In genomic region chr20:35601990-35602389, GRCh38 we compare ENCODE assay signal across 9 cellular contexts. TPM values are rescaled to one million over a fixed set of nuclear protein-coding genes. Genes with fewer than 3 reads are reported as not detected.
A peak's percentile ranks its signal among the peaks of the same experiment; 100 is the strongest.
DNase-seq lines count a peak whose midpoint lies in the region; ATAC-seq and TF ChIP-seq lines count a peak whose summit lies in the region.
"Had no signal": no experiment of that assay in that cellular context is flagged by ENCODE, and none has a peak within 500 bp of the region (broad histone marks: within the 10 kb centered on the region; RNA-seq: fewer than 3 reads in every experiment).

No MANE protein-coding gene starts in this region.

- no peaks in the 10 kb centered on the region for H3K9me3 ChIP-seq in esophagus (ENCODE audit: control insufficient read depth in 2 of 2, insufficient read depth in 1 of 2, low read depth in 1 of 2, low read length in 1 of 2)
- H3K9me3 ChIP-seq in neutrophil, result no peaks in the 10 kb centered on the region
- no peaks in the 10 kb centered on the region for H3K9me3 ChIP-seq in thyroid gland

- no peak for ATAC-seq in HG03442 (IDR thresholded peaks at IDR 0.05; ENCODE audit: unreplicated experiment)

- peak overlapping the region; percentile 28 for H3K4me3 ChIP-seq in AG09309 (ENCODE audit: control insufficient read depth, low read depth, low read length)
- peak overlapping the region; percentile 32 to 47 for H3K4me3 ChIP-seq in esophagus (ENCODE audit: low read depth in 1 of 2, low read length in 2 of 2)
- peak overlapping the region; percentile 57 to 60 for H3K4me3 ChIP-seq in neutrophil (ENCODE audit: low read depth in 1 of 2, low read length in 1 of 2)
- peak overlapping the region in 1 of 3 donors; percentile 34 for H3K4me3 ChIP-seq in thyroid gland (replicated peaks in 1 of 3)

- intact Hi-C loops in thyroid gland (cut with DNase I), result no loop called here

- DNase-seq in AG09309 (ENCODE audit: low read depth) (no peak), inferior parietal cortex (ENCODE audit: extremely low spot score) (no peak), erythroblast (lab: John Stamatoyannopoulos, UW) (no peak), thyroid gland (no peak)
- DNase-seq: WERI-Rb-1 had no signal

- no peak overlapping the region for H3K27ac ChIP-seq in esophagus (ENCODE audit: low read depth in 2 of 2, low read length in 1 of 2)
- H3K27ac ChIP-seq in neutrophil, result no peak overlapping the region
- no peak overlapping the region for H3K27ac ChIP-seq in thyroid gland
- H3K27ac ChIP-seq: WERI-Rb-1 had no signal

- H3K4me3 Mint-ChIP-seq in IgD-negative memory B cell, result peak overlapping the region in 3 of 4 donors; percentile 41 to 52 (median 45)

- WGBS in esophagus, 2 donors, result 31 to 32% methylated on average over 28 to 30 of the region's 30 CpGs
- 28 to 35% methylated on average over 8 to 19 of the region's 30 CpGs for WGBS in thyroid gland, 2 donors

- H3K36me3 ChIP-seq in esophagus (ENCODE audit: control insufficient read depth in 2 of 2, insufficient read depth in 2 of 2, low read length in 1 of 2), result no peaks in the 10 kb centered on the region
- no peaks in the 10 kb centered on the region for H3K36me3 ChIP-seq in neutrophil
- no peaks in the 10 kb centered on the region for H3K36me3 ChIP-seq in thyroid gland
- H3K36me3 ChIP-seq: WERI-Rb-1 had no signal

- H3K9me3 Mint-ChIP-seq in IgD-negative memory B cell, result no peaks in the 10 kb centered on the region

- TF ChIP-seq CTCF in AG09309 (IDR thresholded peaks at IDR 0.05; ENCODE audit: control insufficient read depth, insufficient read depth, low read depth, low read length, missing control alignments), result no peak
- no peak for TF ChIP-seq CTCF in neutrophil (IDR thresholded peaks at IDR 0.05)
- no peak for TF ChIP-seq CTCF in thyroid gland (IDR thresholded peaks at IDR 0.05)

- H3K27me3 ChIP-seq in esophagus (ENCODE audit: control insufficient read depth in 1 of 2, insufficient read depth in 2 of 2, low read length in 2 of 2) (peaks cover 0 to 6% of the 10 kb centered on the region in 2 donors), neutrophil (peaks cover 63% of the 10 kb centered on the region), thyroid gland (no peaks in the 10 kb centered on the region)

- TF ChIP-seq POLR2A in erythroblast (IDR thresholded peaks at IDR 0.05; ENCODE audit: low read length), result no peak
- no peak for TF ChIP-seq POLR2A in thyroid gland (IDR thresholded peaks at IDR 0.05)

- H3K4me1 ChIP-seq in esophagus (ENCODE audit: control insufficient read depth in 2 of 2, insufficient read depth in 2 of 2, low read length in 1 of 2), result peaks cover 3 to 12% of the 10 kb centered on the region in 2 donors
- peaks cover 16 to 17% of the 10 kb centered on the region in 2 experiments for H3K4me1 ChIP-seq in neutrophil (ENCODE audit: control insufficient read depth in 1 of 2, insufficient read depth in 1 of 2, low read depth in 1 of 2, low read length in 1 of 2)
- H3K4me1 ChIP-seq in thyroid gland, result peaks cover 16 to 18% of the 10 kb centered on the region in 2 donors

- H3K27ac Mint-ChIP-seq in IgD-negative memory B cell, result peak overlapping the region in 1 of 3 donors; percentile 78

- no peaks in the 10 kb centered on the region for H3K36me3 Mint-ChIP-seq in IgD-negative memory B cell

- H3K4me1 Mint-ChIP-seq in IgD-negative memory B cell, result peaks cover 5 to 10% (median 8%) of the 10 kb centered on the region in 3 donors

- peaks cover 16% of the 10 kb centered on the region for H3K27me3 Mint-ChIP-seq in IgD-negative memory B cell

RNA-seq across cellular contexts. Expression of gene SPAG4, which starts 13.6 kb away (rescaled TPM):
- polyA plus RNA-seq in IgD-negative memory B cell (1.9 TPM), esophagus (1 to 10 TPM; 1.6 to 3.8 TPM)
- 1 to 10 TPM; 2.3 to 6.6 (median 5.5) TPM for total RNA-seq in thyroid gland
